In genomic region chr6:10297825-10298224, GRCh38 we compare ENCODE assay signal across 21 cellular contexts.
DNase-seq lines count a peak whose midpoint lies in the region; ATAC-seq, FAIRE-seq and TF ChIP-seq lines count a peak whose summit lies in the region.
"Had no signal": no experiment of that assay in that cellular context is flagged by ENCODE, and none has a peak within 500 bp of the region (broad histone marks: within the 10 kb centered on the region; RNA-seq: fewer than 3 reads in every experiment).

No MANE protein-coding gene starts in this region.

- no peaks in the 10 kb centered on the region for H3K9me1 ChIP-seq in K562 (ENCODE audit: control insufficient read depth, insufficient read depth, low read length)

- CTCF ChIA-PET in K562 (lab: Yijun Ruan, JAX; ENCODE audit: low intra/inter-chr PET ratio): no interaction called here

- H2BK12ac ChIP-seq in trophoblast cell (ENCODE audit: low read length): peak overlapping the region; percentile 2

- peak; percentile 52 for FAIRE-seq in K562 (lab: Jason Lieb, UNC)
- FAIRE-seq: GM12878, GM19239 had no signal

- no peak for TF ChIP-seq CTCF in NB4 (IDR thresholded peaks at IDR 0.05; ENCODE audit: low read depth, low read length)
- TF ChIP-seq CTCF in K562 (IDR thresholded peaks at IDR 0.05 in 2 of 3, conservative IDR thresholded peaks at IDR 0.05 in 1 of 3; ENCODE audit: insufficient read depth in 2 of 3, low read depth in 1 of 3, low read length in 3 of 3): no peak

- no peaks in the 10 kb centered on the region for H3K9me3 ChIP-seq in GM23248 (ENCODE audit: low read depth)
- H3K9me3 ChIP-seq in K562 (replicated peaks; ENCODE audit: control insufficient read depth, insufficient read depth, low read depth, low read length): no peaks in the 10 kb centered on the region
- H3K9me3 ChIP-seq in trophoblast cell (ENCODE audit: insufficient read depth, low read depth, low read length): no peaks in the 10 kb centered on the region
- H3K9me3 ChIP-seq: tibial artery had no signal

- H3K23ac ChIP-seq in trophoblast cell (ENCODE audit: low read length): no peak overlapping the region

- no peak overlapping the region for H3K4ac ChIP-seq in trophoblast cell (ENCODE audit: low read depth, low read length)

- intact Hi-C loops in K562 (cut with micrococcal nuclease): no loop called here

- H3K9ac ChIP-seq in GM23248 (no peak overlapping the region), K562 (ENCODE audit: insufficient read depth in 1 of 2, low read depth in 2 of 2, low read length in 2 of 2) (no peak overlapping the region), trophoblast cell (ENCODE audit: low read length) (no peak overlapping the region)

- H2AFZ ChIP-seq in GM23248 (no peak overlapping the region), K562 (ENCODE audit: low read depth, low read length) (peak overlapping the region; percentile 14; the same call in 1 of the 2 replicates), trophoblast cell (ENCODE audit: insufficient read depth, low read length, poor library complexity) (no peak overlapping the region)

- H3K36me3 ChIP-seq in GM23248 (ENCODE audit: low read depth) (no peaks in the 10 kb centered on the region), K562 (ENCODE audit: control insufficient read depth, insufficient read depth, low read length) (no peaks in the 10 kb centered on the region), trophoblast cell (ENCODE audit: control insufficient read depth in 1 of 2, insufficient read depth in 2 of 2, low read length in 2 of 2) (no peaks in the 10 kb centered on the region)
- H3K36me3 ChIP-seq: tibial artery had no signal

- H3F3A ChIP-seq in GM23248 (ENCODE audit: insufficient read depth): no peaks in the 10 kb centered on the region

- POLR2A ChIA-PET in K562 (lab: Yijun Ruan, JAX): no interaction called here

- no peak overlapping the region for H2BK120ac ChIP-seq in trophoblast cell (ENCODE audit: insufficient read depth, low read length, poor library complexity)

- H3K27me3 ChIP-seq in GM23248 (replicated peaks; ENCODE audit: insufficient read depth): no peaks in the 10 kb centered on the region
- H3K27me3 ChIP-seq in K562 (ENCODE audit: control insufficient read depth in 2 of 2, insufficient read depth in 2 of 2, low read length in 2 of 2): no peaks in the 10 kb centered on the region
- H3K27me3 ChIP-seq in trophoblast cell (ENCODE audit: insufficient read depth, low read length): no peaks in the 10 kb centered on the region
- H3K27me3 ChIP-seq: tibial artery had no signal

- H4K12ac ChIP-seq in trophoblast cell (ENCODE audit: low read depth, low read length): no peak overlapping the region

- no peak overlapping the region for H4K8ac ChIP-seq in trophoblast cell (ENCODE audit: low read depth, low read length)

- no peak overlapping the region for H3K14ac ChIP-seq in trophoblast cell (ENCODE audit: low read length)

- no peak overlapping the region for H3K27ac ChIP-seq in GM23248
- no peak overlapping the region for H3K27ac ChIP-seq in K562 (ENCODE audit: extremely low read depth, low read depth, low read length)
- no peak overlapping the region for H3K27ac ChIP-seq in trophoblast cell (ENCODE audit: low read depth, low read length)
- H3K27ac ChIP-seq: tibial artery had no signal

- no peaks in the 10 kb centered on the region for H4K20me1 ChIP-seq in GM23248 (ENCODE audit: insufficient read depth)
- H4K20me1 ChIP-seq in K562 (replicated peaks; ENCODE audit: control insufficient read depth, insufficient read depth, low read length): no peaks in the 10 kb centered on the region

- no peak overlapping the region for H3K4me3 ChIP-seq in GM23248
- H3K4me3 ChIP-seq in NB4 (ENCODE audit: low read depth, low read length): no peak overlapping the region
- no peak overlapping the region for H3K4me3 ChIP-seq in K562
- no peak overlapping the region for H3K4me3 ChIP-seq in trophoblast cell (ENCODE audit: low read depth, low read length)
- H3K4me3 ChIP-seq: GM12878, tibial artery had no signal

- BruUV-seq in K562 (replicated peaks; lab: Mats Ljungman, UMichigan): no TSS peak

- WGBS in GM23248 (ENCODE audit: low coverage in 1 of 2, low lambda C conversion rate in 2 of 2, missing lambda C conversion rate in 2 of 2), 2 experiments: 7 to 9% methylated on average over 5 of the region's 5 CpGs
- WGBS in K562 (ENCODE audit: insufficient coverage, low coverage, missing lambda C conversion rate): 3% methylated on average over 5 of the region's 5 CpGs
- no CpG with 5 or more reads among the region's 5 CpGs for WGBS in trophoblast cell (ENCODE audit: extremely low coverage, insufficient coverage, insufficient read length)

- no peaks in the 10 kb centered on the region for H3K9me2 ChIP-seq in GM23248 (ENCODE audit: insufficient read depth)

- DNase-seq in GM23248 (peak; percentile 47), NB4 (ENCODE audit: low read depth) (peak; percentile 73), K562 (ENCODE audit: extremely low read depth in 1 of 4, low spot score in 3 of 4) (no peak), trophoblast cell (peak in 1 of 2 donors; percentile 21), NCI-H1092 (lab: John Stamatoyannopoulos, UW) (no peak), NCI-H446 treated with DMSO at 0.1 percent for 48 hours (lab: John Stamatoyannopoulos, UW) (no peak)
- DNase-seq: GDM1; KG1; midbrain; NCI-H1417 treated with DMSO at 0.1 percent for 48 hours; NCI-H526 treated with DMSO at 0.1 percent for 48 hours; PC-3; stimulated activated CD4-positive, alpha-beta T cell treated with anti-CD3 and anti-CD28 coated beads, Interleukin-2, amount 100 ng/mL, for 24 hours; stimulated activated naive CD8-positive, alpha-beta T cell treated with anti-CD3 and anti-CD28 coated beads, Interleukin-15, Interleukin-2, amounts not matched to agents 100 U/mL and 50 U/mL, for 24 hours; tibial artery had no signal

- H3K4me2 ChIP-seq in GM23248 (ENCODE audit: unreplicated experiment): no peak overlapping the region
- H3K4me2 ChIP-seq in K562 (ENCODE audit: insufficient read depth, low read length): no peak overlapping the region
- H3K4me2 ChIP-seq in trophoblast cell (ENCODE audit: low read length): no peak overlapping the region

- in situ Hi-C loops in GM23248 (cut with MboI) (no loop called here), K562 (cut with MboI) (no loop called here)

- no peak overlapping the region for H4K91ac ChIP-seq in trophoblast cell (ENCODE audit: low read depth, low read length)

- H3K4me1 ChIP-seq in GM23248 (ENCODE audit: insufficient read depth) (no peaks in the 10 kb centered on the region), K562 (replicated peaks in 1 of 2; ENCODE audit: control insufficient read depth in 2 of 2, insufficient read depth in 2 of 2, low read length in 2 of 2) (no peaks in the 10 kb centered on the region), trophoblast cell (ENCODE audit: control insufficient read depth in 1 of 2, insufficient read depth in 2 of 2, low read length in 2 of 2) (peaks cover 0 to 3% of the 10 kb centered on the region in 2 experiments)
- H3K4me1 ChIP-seq: tibial artery had no signal

- no peak for ATAC-seq in K562
- no peak for ATAC-seq in SK-N-SH treated with all-trans-retinoic acid at 6 μM for 48 hours
- ATAC-seq in HG03097 (IDR thresholded peaks at IDR 0.05; ENCODE audit: low FRiP score, unreplicated experiment): no peak
- ATAC-seq: activated CD4-positive, CD25-positive, alpha-beta regulatory T cell treated with anti-CD3 and anti-CD28 coated beads, Interleukin-2, amount 50 U/mL, for 24 hours; GM12878; HCT116; PC-3; stimulated activated naive CD8-positive, alpha-beta T cell treated with anti-CD3 and anti-CD28 coated beads, Interleukin-15, Interleukin-2, amounts not matched to agents 100 U/mL and 50 U/mL, for 24 hours had no signal

- peaks cover 3% of the 10 kb centered on the region for H3K79me1 ChIP-seq in trophoblast cell (ENCODE audit: low read length)

- TF ChIP-seq EP300 in K562 (IDR thresholded peaks at IDR 0.05; ENCODE audit: low read length): no peak

- TF ChIP-seq POLR2A in NB4 (IDR thresholded peaks at IDR 0.05; ENCODE audit: extremely low read depth, insufficient read length): no peak
- TF ChIP-seq POLR2A in K562 (conservative IDR thresholded peaks at IDR 0.05): no peak

- H3K79me2 ChIP-seq in GM23248 (ENCODE audit: insufficient read depth): no peaks in the 10 kb centered on the region
- H3K79me2 ChIP-seq in K562 (ENCODE audit: control insufficient read depth, insufficient read depth, low read length): no peaks in the 10 kb centered on the region
- H3K79me2 ChIP-seq in trophoblast cell (ENCODE audit: control insufficient read depth, insufficient read depth, low read length, poor library complexity): no peaks in the 10 kb centered on the region

- no peak overlapping the region for H3K18ac ChIP-seq in trophoblast cell (ENCODE audit: low read length)

- no peak overlapping the region for H2BK5ac ChIP-seq in trophoblast cell (ENCODE audit: low read depth, low read length, poor library complexity)

- no peak for TF ChIP-seq RAD21 in K562 (CRISPR knock-in tag; conservative IDR thresholded peaks at IDR 0.05 in 1 of 2, IDR thresholded peaks at IDR 0.05 in 1 of 2)

- no peak overlapping the region for H2AK5ac ChIP-seq in trophoblast cell (ENCODE audit: low read length)

TF ChIP-seq in K562, 482 proteins besides CTCF, POLR2A, EP300 and RAD21 (continues in another document):
- TF ChIP-seq DPF2 (IDR thresholded peaks at IDR 0.05): no peak
- no peak for TF ChIP-seq HBP1 (CRISPR knock-in tag; IDR thresholded peaks at IDR 0.05)

TF ChIP-seq in SK-N-SH treated with all-trans-retinoic acid at 6 μM for 48 hours, 23 proteins besides CTCF, POLR2A, EP300 and RAD21 (continues in another document):
- TF ChIP-seq ZNF70 (CRISPR knock-in tag; IDR thresholded peaks at IDR 0.05): no peak
- TF ChIP-seq ZFP3 (CRISPR knock-in tag; IDR thresholded peaks at IDR 0.05): no peak
- no peak for TF ChIP-seq SNAI2 (CRISPR knock-in tag; IDR thresholded peaks at IDR 0.05)
- no peak for TF ChIP-seq TCF4 (CRISPR knock-in tag; IDR thresholded peaks at IDR 0.05; ENCODE audit: borderline replicate concordance)
- no peak for TF ChIP-seq OSR1 (CRISPR knock-in tag; IDR thresholded peaks at IDR 0.05)
- no peak for TF ChIP-seq ZNF565 (CRISPR knock-in tag; conservative IDR thresholded peaks at IDR 0.05; ENCODE audit: low read depth)
- no peak for TF ChIP-seq RARB (CRISPR knock-in tag; IDR thresholded peaks at IDR 0.05)

Comparison
In these comparisons a context has a peak if more than half of its experiments do, and no peak if none do; other contexts are left out.
1. DNase-seq: peak in GM23248 (single experiment) and NB4 (single experiment); none in K562 (0 of 4), NCI-H1092 (single experiment) and NCI-H446 treated with DMSO at 0.1 percent for 48 hours (single experiment).